ENCODE assay signal across 15 cellular contexts in genomic region chr10:119536508-119536837, GRCh38. TPM values are rescaled to one million over a fixed set of nuclear protein-coding genes. Genes with fewer than 3 reads are reported as not detected.
DNase-seq lines count a peak whose midpoint lies in the region; ATAC-seq and TF ChIP-seq lines count a peak whose summit lies in the region.
"Had no signal": no experiment of that assay in that cellular context is flagged by ENCODE, and none has a peak within 500 bp of the region (broad histone marks: within the 10 kb centered on the region; RNA-seq: fewer than 3 reads in every experiment).

No MANE protein-coding gene starts in this region.

- peaks cover 86% of the 10 kb centered on the region for H3K79me2 ChIP-seq in smooth muscle cell (ENCODE audit: low read depth)
- H3K79me2 ChIP-seq: hepatocyte had no signal

- H3K4me3 Mint-ChIP-seq in activated T-cell treated with anti-CD3 and anti-CD28 coated beads, Interleukin-2, amount 50 U/mL, for 4 hours: peak overlapping the region; percentile 81
- peak overlapping the region; percentile 38 to 85 (median 83) for H3K4me3 Mint-ChIP-seq in T-cell
- H3K4me3 Mint-ChIP-seq in glutamatergic neuron (ENCODE audit: unreplicated experiment): peak overlapping the region; percentile 91

- CTCF ChIA-PET in T-cell (lab: Charles Lee): no interaction called here

- H3K27ac Mint-ChIP-seq in T-cell (peak overlapping the region; percentile 96 to 98), glutamatergic neuron (ENCODE audit: unreplicated experiment) (peak overlapping the region; percentile 89)

- WGBS in smooth muscle cell (ENCODE audit: low lambda C conversion rate): 94% methylated on average over 6 of the region's 6 CpGs

- H3K27me3 Mint-ChIP-seq in activated T-cell treated with anti-CD3 and anti-CD28 coated beads, Interleukin-2, amount 50 U/mL, for 4 hours (ENCODE audit: low read depth): no peaks in the 10 kb centered on the region
- H3K27me3 Mint-ChIP-seq in T-cell (no peaks in the 10 kb centered on the region), glutamatergic neuron (ENCODE audit: unreplicated experiment) (peaks cover 12% of the 10 kb centered on the region)

- no peak overlapping the region for H2AFZ ChIP-seq in smooth muscle cell (ENCODE audit: low read depth)
- H2AFZ ChIP-seq: hepatocyte had no signal

- H3K36me3 Mint-ChIP-seq in activated T-cell treated with anti-CD3 and anti-CD28 coated beads, Interleukin-2, amount 50 U/mL, for 4 hours (ENCODE audit: insufficient read depth): peaks cover 9% of the 10 kb centered on the region
- peaks cover 16% of the 10 kb centered on the region for H3K36me3 Mint-ChIP-seq in T-cell
- H3K36me3 Mint-ChIP-seq in glutamatergic neuron (ENCODE audit: unreplicated experiment): peaks cover 7% of the 10 kb centered on the region

- POLR2A ChIA-PET in T-cell (lab: Charles Lee): no interaction called here

- ATAC-seq in activated T-cell treated with anti-CD3 and anti-CD28 coated beads, Interleukin-2, amount 50 U/mL, for 4 hours: no peak
- ATAC-seq in T-cell (replicated peaks in 1 of 4): no peak
- no peak for ATAC-seq in GM18873 (IDR thresholded peaks at IDR 0.05; ENCODE audit: low FRiP score, unreplicated experiment)
- ATAC-seq in HG02852 (IDR thresholded peaks at IDR 0.05; ENCODE audit: unreplicated experiment): no peak
- ATAC-seq: left cardiac atrium had no signal

- H3F3A ChIP-seq in smooth muscle cell (ENCODE audit: low read depth): no peaks in the 10 kb centered on the region

- H3K4me1 Mint-ChIP-seq in activated T-cell treated with anti-CD3 and anti-CD28 coated beads, Interleukin-2, amount 50 U/mL, for 4 hours (ENCODE audit: low read depth): peaks cover 83% of the 10 kb centered on the region
- H3K4me1 Mint-ChIP-seq in T-cell (peaks cover 84 to 90% (median 86%) of the 10 kb centered on the region in 3 donors), glutamatergic neuron (ENCODE audit: low read depth, unreplicated experiment) (peaks cover 66% of the 10 kb centered on the region)

- H3K4me3 ChIP-seq in smooth muscle cell: no peak overlapping the region
- H3K4me3 ChIP-seq: coronary artery, esophagus squamous epithelium, hepatocyte had no signal

- no peaks in the 10 kb centered on the region for H3K27me3 ChIP-seq in smooth muscle cell (ENCODE audit: low read depth)
- H3K27me3 ChIP-seq: esophagus squamous epithelium had no signal

- H4K20me1 ChIP-seq in smooth muscle cell (ENCODE audit: low read depth): peaks cover 58% of the 10 kb centered on the region

- H3K4me2 ChIP-seq in smooth muscle cell: no peak overlapping the region
- H3K4me2 ChIP-seq: hepatocyte had no signal

- no peaks in the 10 kb centered on the region for H3K36me3 ChIP-seq in smooth muscle cell (ENCODE audit: low read depth)

- H3K4me1 ChIP-seq in smooth muscle cell (ENCODE audit: low read depth): no peaks in the 10 kb centered on the region

- no peak overlapping the region for H3K9ac ChIP-seq in smooth muscle cell (ENCODE audit: low read depth)

- TF ChIP-seq CTCF in glutamatergic neuron (IDR thresholded peaks at IDR 0.05; ENCODE audit: partially characterized antibody, unreplicated experiment) (no peak), smooth muscle cell (IDR thresholded peaks at IDR 0.05; ENCODE audit: borderline replicate concordance, insufficient read depth, poor library complexity, severe bottlenecking) (no peak)

- no peaks in the 10 kb centered on the region for H3K9me3 Mint-ChIP-seq in activated T-cell treated with anti-CD3 and anti-CD28 coated beads, Interleukin-2, amount 50 U/mL, for 4 hours
- no peaks in the 10 kb centered on the region for H3K9me3 Mint-ChIP-seq in T-cell
- H3K9me3 Mint-ChIP-seq in glutamatergic neuron (ENCODE audit: unreplicated experiment): peaks cover 11% of the 10 kb centered on the region

- peak overlapping the region; percentile 70 for H3K27ac ChIP-seq in smooth muscle cell (ENCODE audit: low read depth)
- H3K27ac ChIP-seq: hepatocyte had no signal

- no peak for DNase-seq in activated T-cell treated with anti-CD3 and anti-CD28 coated beads, Interleukin-2, amount 50 U/mL, for 4 hours
- no peak for DNase-seq in activated T-cell treated with anti-CD3 and anti-CD28 coated beads for 4 hours
- DNase-seq in T-cell: no peak
- DNase-seq in glutamatergic neuron: no peak
- DNase-seq in smooth muscle cell (lab: John Stamatoyannopoulos, UW; ENCODE audit: unreplicated experiment): no peak
- no peak for DNase-seq in inferior parietal cortex (ENCODE audit: extremely low spot score)
- DNase-seq: amygdala; esophagus squamous epithelium; left cardiac atrium; NK-92 treated with Interleukin-12 subunit alpha and Interleukin-12 subunit beta, amount 100 ng/mL, for 24 hours; SHP77 treated with DMSO at 0.1 percent for 48 hours had no signal

- H3K9me3 ChIP-seq in smooth muscle cell (replicated peaks; ENCODE audit: low read depth): no peaks in the 10 kb centered on the region
- H3K9me3 ChIP-seq: esophagus squamous epithelium had no signal

RNA-seq across cellular contexts. Expression of gene RGS10, which starts 6.0 kb away (rescaled TPM):
- 100 to 1,000 TPM; 116 to 163 (median 137) TPM for total RNA-seq in activated T-cell treated with anti-CD3 and anti-CD28 coated beads, Interleukin-2, amount 50 U/mL, for 4 hours
- total RNA-seq in T-cell (100 to 1,000 TPM in 4 of 5 donors, 10 to 100 TPM in 1; 77.1 to 163 (median 155) TPM), glutamatergic neuron (ENCODE audit: unreplicated experiment) (311 TPM), smooth muscle cell (72.5 and 81.1 TPM in 2 replicates)
- polyA plus RNA-seq in smooth muscle cell: 31.6 and 40.2 TPM in 2 replicates
